ENCODE assay signal across 9 cellular contexts in the genomic region with DNA sequence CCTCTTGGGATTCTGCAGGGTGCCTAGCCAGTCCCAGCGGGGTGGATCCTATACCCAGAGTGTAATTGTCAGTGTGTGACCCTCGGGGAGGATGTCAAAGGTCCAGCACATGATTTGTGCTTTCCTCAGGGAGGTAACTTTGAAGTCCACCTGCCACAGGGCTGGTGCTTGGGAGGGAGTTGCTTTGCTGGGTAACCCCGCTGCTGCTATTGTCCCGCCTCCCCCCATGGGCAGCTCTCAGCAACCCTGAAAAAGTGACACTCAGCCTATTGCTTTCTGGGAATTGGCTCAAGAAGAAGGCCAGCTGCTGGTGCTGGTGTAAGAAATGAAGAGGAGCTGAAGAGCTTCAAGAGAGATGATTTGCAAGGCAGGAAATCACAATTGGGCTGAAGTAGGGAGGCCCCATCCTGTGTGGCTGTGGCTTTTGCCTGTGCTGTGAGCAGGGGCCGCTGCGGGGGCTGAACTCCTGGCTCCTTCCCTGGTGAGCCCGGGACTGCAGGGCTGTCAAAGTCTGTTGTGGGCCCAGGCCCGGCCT. TPM values are rescaled to one million over a fixed set of nuclear protein-coding genes. Genes with fewer than 3 reads are reported as not detected.
DNase-seq lines count a peak whose midpoint lies in the region; ATAC-seq and TF ChIP-seq lines count a peak whose summit lies in the region.
"Had no signal": no experiment of that assay in that cellular context is flagged by ENCODE, and none has a peak within 500 bp of the region (broad histone marks: within the 10 kb centered on the region; RNA-seq: fewer than 3 reads in every experiment).

No MANE protein-coding gene starts in this region.

- no peaks in the 10 kb centered on the region for H3K9me3 ChIP-seq in gastrocnemius medialis

- ATAC-seq in HG03097 (IDR thresholded peaks at IDR 0.05; ENCODE audit: low FRiP score, unreplicated experiment) (peak; percentile 63), gastrocnemius medialis (no peak)
- peak; percentile 89 to 94 for ATAC-seq in natural killer cell treated with Interleukin-12 subunit alpha and Interleukin-12 subunit beta and Interleukin-15 and Interleukin-18, amount 100 ng/mL, for 72 hours

- H3K4me1 Mint-ChIP-seq in natural killer cell treated with Interleukin-12 subunit alpha and Interleukin-12 subunit beta and Interleukin-15 and Interleukin-18, amount 100 ng/mL, for 72 hours (ENCODE audit: low read depth in 2 of 2): peaks cover 12 to 13% of the 10 kb centered on the region in 2 donors

- H3K27me3 ChIP-seq in gastrocnemius medialis: peaks cover 0 to 4% (median 4%) of the 10 kb centered on the region in 3 donors

- intact Hi-C loops in gastrocnemius medialis (cut with DNase I; ENCODE audit: low total_unique reads): no loop called here

- DNase-seq in GF-D8 (lab: John Stamatoyannopoulos, UW): peak; percentile 90
- peak; percentile 16 for DNase-seq in activated T-cell treated with anti-CD3 and anti-CD28 coated beads for 1 hour (ENCODE audit: low read depth)
- DNase-seq in natural killer cell treated with Interleukin-12 subunit alpha and Interleukin-12 subunit beta and Interleukin-15 and Interleukin-18, amount 100 ng/mL, for 72 hours (ENCODE audit: low spot score): peak; percentile 67
- DNase-seq in globus pallidus (ENCODE audit: low spot score): no peak
- DNase-seq in superior temporal gyrus (ENCODE audit: extremely low spot score): no peak
- DNase-seq in gastrocnemius medialis: no peak
- DNase-seq in foreskin melanocyte: no peak
- DNase-seq: IMR-90 had no signal

- TF ChIP-seq POLR2A in gastrocnemius medialis (IDR thresholded peaks at IDR 0.05): no peak

- H3K27me3 Mint-ChIP-seq in natural killer cell treated with Interleukin-12 subunit alpha and Interleukin-12 subunit beta and Interleukin-15 and Interleukin-18, amount 100 ng/mL, for 72 hours: peaks cover 0 to 2% of the 10 kb centered on the region in 2 donors

- no peaks in the 10 kb centered on the region for H3K4me1 ChIP-seq in gastrocnemius medialis

- no peak overlapping the region for H3K4me3 ChIP-seq in gastrocnemius medialis

- peaks cover 9% of the 10 kb centered on the region for H3K36me3 Mint-ChIP-seq in natural killer cell treated with Interleukin-12 subunit alpha and Interleukin-12 subunit beta and Interleukin-15 and Interleukin-18, amount 100 ng/mL, for 72 hours

- TF ChIP-seq CTCF in gastrocnemius medialis (IDR thresholded peaks at IDR 0.05 in 4 of 5, conservative IDR thresholded peaks at IDR 0.05 in 1 of 5): no peak

- in situ Hi-C loops in gastrocnemius medialis (cut with MboI; ENCODE audit: low sequenced_read_pairs in 4 of 4): no loop called here

- peak overlapping the region; percentile 67 for H3K4me3 Mint-ChIP-seq in natural killer cell treated with Interleukin-12 subunit alpha and Interleukin-12 subunit beta and Interleukin-15 and Interleukin-18, amount 100 ng/mL, for 72 hours

- H3K27ac Mint-ChIP-seq in natural killer cell treated with Interleukin-12 subunit alpha and Interleukin-12 subunit beta and Interleukin-15 and Interleukin-18, amount 100 ng/mL, for 72 hours: peak overlapping the region; percentile 86 to 91

- no peak overlapping the region for H3K27ac ChIP-seq in gastrocnemius medialis

- H3K36me3 ChIP-seq in gastrocnemius medialis: no peaks in the 10 kb centered on the region

- peaks cover 9% of the 10 kb centered on the region for H3K9me3 Mint-ChIP-seq in natural killer cell treated with Interleukin-12 subunit alpha and Interleukin-12 subunit beta and Interleukin-15 and Interleukin-18, amount 100 ng/mL, for 72 hours

RNA-seq across cellular contexts. Expression of gene EMILIN2, which starts 36.4 kb away (rescaled TPM):
- 10 to 100 TPM; 20.8 to 49.1 TPM for total RNA-seq in natural killer cell treated with Interleukin-12 subunit alpha and Interleukin-12 subunit beta and Interleukin-15 and Interleukin-18, amount 100 ng/mL, for 72 hours
- total RNA-seq in gastrocnemius medialis: 10 to 100 TPM in 1 of 4 donors, 1 to 10 TPM in 3; 1.9 to 10.5 (median 5.6) TPM

Comparison
In these comparisons a context has a peak if more than half of its experiments do, and no peak if none do; other contexts are left out.
1. DNase-seq: peak in GF-D8 (single experiment), activated T-cell treated with anti-CD3 and anti-CD28 coated beads for 1 hour (single experiment) and natural killer cell treated with Interleukin-12 subunit alpha and Interleukin-12 subunit beta and Interleukin-15 and Interleukin-18, amount 100 ng/mL, for 72 hours (single experiment); none in globus pallidus (single experiment), superior temporal gyrus (single experiment), gastrocnemius medialis (0 of 2) and foreskin melanocyte (single experiment).
2. ATAC-seq: peak in HG03097 (single experiment) and natural killer cell treated with Interleukin-12 subunit alpha and Interleukin-12 subunit beta and Interleukin-15 and Interleukin-18, amount 100 ng/mL, for 72 hours (2 of 2); none in gastrocnemius medialis (0 of 2).